In genomic region chr11:88327462-88328143, GRCh38 we compare ENCODE assay signal across 14 cellular contexts. TPM values are rescaled to one million over a fixed set of nuclear protein-coding genes. Genes with fewer than 3 reads are reported as not detected.
DNase-seq lines count a peak whose midpoint lies in the region; ATAC-seq and TF ChIP-seq lines count a peak whose summit lies in the region.
"Had no signal": no experiment of that assay in that cellular context is flagged by ENCODE, and none has a peak within 500 bp of the region (broad histone marks: within the 10 kb centered on the region; RNA-seq: fewer than 3 reads in every experiment).

No MANE protein-coding gene starts in this region.

- TF ChIP-seq CTCF in Loucy (conservative IDR thresholded peaks at IDR 0.05; ENCODE audit: low read length) (no peak), type B pancreatic cell (conservative IDR thresholded peaks at IDR 0.05) (no peak)

- H3K9ac ChIP-seq in Loucy (ENCODE audit: low read depth, low read length, poor library complexity, severe bottlenecking) = peak overlapping the region; percentile 10

- ATAC-seq in activated T-cell treated with anti-CD3 and anti-CD28 coated beads, Interleukin-2, amount 50 U/mL, for 72 hours (replicated peaks in 1 of 2) = peak in 1 of 2 donors; percentile 58
- ATAC-seq in HG02610 (IDR thresholded peaks at IDR 0.05; ENCODE audit: unreplicated experiment) = peak; percentile 27

- H3K27me3 ChIP-seq in Loucy (ENCODE audit: insufficient read depth, low read length, poor library complexity, severe bottlenecking) = no peaks in the 10 kb centered on the region
- H3K27me3 ChIP-seq: cardiac muscle cell had no signal

- H4K20me1 ChIP-seq in Loucy (ENCODE audit: insufficient read depth, low read length, poor library complexity, severe bottlenecking) = peaks cover 93% of the 10 kb centered on the region

- H3K4me1 Mint-ChIP-seq in activated T-cell treated with anti-CD3 and anti-CD28 coated beads, Interleukin-2, amount 50 U/mL, for 72 hours (ENCODE audit: low read depth) = peaks cover 70% of the 10 kb centered on the region
- H3K4me1 Mint-ChIP-seq in type B pancreatic cell (ENCODE audit: unreplicated experiment) = peaks cover 16% of the 10 kb centered on the region

- H2AFZ ChIP-seq in Loucy (ENCODE audit: low read length) = no peak overlapping the region

- H3K27me3 Mint-ChIP-seq in activated T-cell treated with anti-CD3 and anti-CD28 coated beads, Interleukin-2, amount 50 U/mL, for 72 hours (ENCODE audit: low read depth) = no peaks in the 10 kb centered on the region
- H3K27me3 Mint-ChIP-seq in type B pancreatic cell = no peaks in the 10 kb centered on the region
- H3K27me3 Mint-ChIP-seq: activated B cell treated with CpG ODN at 0.5 μM for 24 hours had no signal

- peaks cover 9 to 38% of the 10 kb centered on the region in 2 donors for H3K36me3 Mint-ChIP-seq in activated T-cell treated with anti-CD3 and anti-CD28 coated beads, Interleukin-2, amount 50 U/mL, for 72 hours (ENCODE audit: insufficient read depth in 2 of 2)
- H3K36me3 Mint-ChIP-seq in type B pancreatic cell = peaks cover 61% of the 10 kb centered on the region

- H3K9me2 ChIP-seq in Loucy (replicated peaks; ENCODE audit: low read depth, low read length) = no peaks in the 10 kb centered on the region

- peaks cover 33% of the 10 kb centered on the region; the same call in 1 of the 2 replicates for H3K36me3 ChIP-seq in Loucy (ENCODE audit: insufficient read depth, low read length)

- H3K9me3 Mint-ChIP-seq in activated T-cell treated with anti-CD3 and anti-CD28 coated beads, Interleukin-2, amount 50 U/mL, for 72 hours = no peaks in the 10 kb centered on the region
- H3K9me3 Mint-ChIP-seq in type B pancreatic cell = no peaks in the 10 kb centered on the region
- H3K9me3 Mint-ChIP-seq: activated B cell treated with CpG ODN at 0.5 μM for 24 hours had no signal

- no peak for DNase-seq in activated T-cell treated with anti-CD3 and anti-CD28 coated beads, Interleukin-2, amount 50 U/mL, for 72 hours
- DNase-seq in activated T-cell treated with anti-CD3 and anti-CD28 coated beads, Interleukin-2, amount 50 U/mL, for 1 hour = no peak
- DNase-seq in type B pancreatic cell (ENCODE audit: extremely low spot score, unreplicated experiment) (no peak), NOMO-1 (lab: John Stamatoyannopoulos, UW; ENCODE audit: unreplicated experiment in 2 of 2) (no peak), RPMI8226 (no peak), inferior parietal cortex (ENCODE audit: extremely low spot score) (no peak)
- DNase-seq: activated B cell treated with CpG ODN at 0.5 μM for 24 hours, DMS79 treated with DMSO at 0.1 percent for 48 hours, nephron progenitor cell, SHP77 had no signal

- H3K27ac Mint-ChIP-seq in activated T-cell treated with anti-CD3 and anti-CD28 coated beads, Interleukin-2, amount 50 U/mL, for 72 hours = peak overlapping the region; percentile 65
- H3K27ac Mint-ChIP-seq in type B pancreatic cell = no peak overlapping the region
- H3K27ac Mint-ChIP-seq: activated B cell treated with CpG ODN at 0.5 μM for 24 hours, nephron progenitor cell had no signal

- peak overlapping the region; percentile 97 for H3K4me2 ChIP-seq in Loucy (ENCODE audit: low read depth, low read length, poor library complexity, severe bottlenecking)
- H3K4me2 ChIP-seq: smooth muscle cell had no signal

- H3K9me3 ChIP-seq in Loucy (ENCODE audit: insufficient read depth, low read depth, low read length) = no peaks in the 10 kb centered on the region

- peak overlapping the region in 1 of 2 donors; percentile 63 for H3K4me3 Mint-ChIP-seq in activated T-cell treated with anti-CD3 and anti-CD28 coated beads, Interleukin-2, amount 50 U/mL, for 72 hours
- peak overlapping the region; percentile 11 for H3K4me3 Mint-ChIP-seq in type B pancreatic cell
- H3K4me3 Mint-ChIP-seq: activated B cell treated with CpG ODN at 0.5 μM for 24 hours, nephron progenitor cell had no signal

- H3K4me1 ChIP-seq in Loucy (ENCODE audit: insufficient read depth, low read length, poor library complexity, severe bottlenecking) = peaks cover 78% of the 10 kb centered on the region

- peaks cover 97% of the 10 kb centered on the region for H3K79me2 ChIP-seq in Loucy (ENCODE audit: insufficient read depth, low read length)

- peaks cover 11% of the 10 kb centered on the region for H3F3A ChIP-seq in Loucy (ENCODE audit: low read depth)

- H3K4me3 ChIP-seq in Loucy (ENCODE audit: low read length, poor library complexity, severe bottlenecking) = peak overlapping the region; percentile 63
- H3K4me3 ChIP-seq: cardiac muscle cell, smooth muscle cell had no signal

RNA-seq across cellular contexts. Expression of gene CTSC, which starts 9.9 kb away (rescaled TPM):
- total RNA-seq in activated T-cell treated with anti-CD3 and anti-CD28 coated beads, Interleukin-2, amount 50 U/mL, for 72 hours = 10 to 100 TPM; 73.0 to 78.3 TPM
- 155 and 215 TPM in 2 replicates for total RNA-seq in type B pancreatic cell (ENCODE audit: low replicate concordance)
